Comparison of ENCODE assay signal across 29 cellular contexts in genomic region chr17:46085522-46085921, GRCh38.
"Had no signal": no experiment of that assay in that cellular context is flagged by ENCODE, and none has a peak within 500 bp of the region (broad histone marks: within the 10 kb centered on the region; RNA-seq: fewer than 3 reads in every experiment).

No MANE protein-coding gene starts in this region.

- H3K9me3 Mint-ChIP-seq: endodermal cell, memory B cell, naive B cell, nephron progenitor cell, type B pancreatic cell had no signal

- H3K4me1 ChIP-seq: testis had no signal

- H3K4me3 Mint-ChIP-seq: endodermal cell, memory B cell, naive B cell, nephron progenitor cell, type B pancreatic cell had no signal

- H3K4me3 ChIP-seq: dorsolateral prefrontal cortex, gastroesophageal sphincter, heart left ventricle, hepatocyte, lung, psoas muscle, smooth muscle cell, testis, tibial artery had no signal

- H3K4me2 ChIP-seq: hepatocyte, smooth muscle cell had no signal

- H3K27me3 Mint-ChIP-seq: memory B cell, naive B cell, type B pancreatic cell had no signal

- ATAC-seq: esophagus mucosa; gastroesophageal sphincter; heart left ventricle; left lobe of liver; psoas muscle; right cardiac atrium; stimulated activated naive CD8-positive, alpha-beta T cell treated with anti-CD3 and anti-CD28 coated beads, Interleukin-15, Interleukin-2, amounts not matched to agents 100 U/mL and 50 U/mL, for 24 hours had no signal

- FAIRE-seq: colon, kidney had no signal

- H3K27ac ChIP-seq: dorsolateral prefrontal cortex, epithelial cell of prostate, gastroesophageal sphincter, heart left ventricle, hepatocyte, psoas muscle, testis, tibial artery had no signal

- H2AFZ ChIP-seq: hepatocyte had no signal

- H3K9me3 ChIP-seq: gastroesophageal sphincter, heart left ventricle, psoas muscle, testis, tibial artery had no signal

- H3K36me3 ChIP-seq: tibial artery had no signal

- DNase-seq: dorsolateral prefrontal cortex; effector CD4-positive, alpha-beta T cell; endodermal cell; foreskin fibroblast; heart left ventricle; kidney; naive B cell; nephron progenitor cell; nucleus accumbens; psoas muscle; right cardiac atrium; stimulated activated CD4-positive, alpha-beta T cell treated with anti-CD3 and anti-CD28 coated beads, Interleukin-12 subunit alpha, Interleukin-12 subunit beta, amount 100 ng/mL, for 4 hours; stimulated activated CD4-positive, alpha-beta T cell treated with anti-CD3 and anti-CD28 coated beads, Interleukin-1b, Interleukin-23, amount 100 ng/mL, for 48 hours; stimulated activated CD4-positive, alpha-beta T cell treated with anti-CD3 and anti-CD28 coated beads, Interleukin-4, amount 100 ng/mL, for 1 hour; stimulated activated CD8-positive, alpha-beta memory T cell treated with anti-CD3 and anti-CD28 coated beads, Interleukin-4, amount 100 ng/mL, for 48 hours; stimulated activated naive CD8-positive, alpha-beta T cell treated with anti-CD3 and anti-CD28 coated beads, Interleukin-15, Interleukin-2, amounts not matched to agents 100 U/mL and 50 U/mL, for 24 hours; substantia nigra; testis; tibial artery had no signal

- H3K27me3 ChIP-seq: dorsolateral prefrontal cortex, gastroesophageal sphincter, heart left ventricle, hepatocyte, testis, tibial artery had no signal

- H3K27ac Mint-ChIP-seq: endodermal cell, memory B cell, type B pancreatic cell had no signal
